In the genomic region with DNA sequence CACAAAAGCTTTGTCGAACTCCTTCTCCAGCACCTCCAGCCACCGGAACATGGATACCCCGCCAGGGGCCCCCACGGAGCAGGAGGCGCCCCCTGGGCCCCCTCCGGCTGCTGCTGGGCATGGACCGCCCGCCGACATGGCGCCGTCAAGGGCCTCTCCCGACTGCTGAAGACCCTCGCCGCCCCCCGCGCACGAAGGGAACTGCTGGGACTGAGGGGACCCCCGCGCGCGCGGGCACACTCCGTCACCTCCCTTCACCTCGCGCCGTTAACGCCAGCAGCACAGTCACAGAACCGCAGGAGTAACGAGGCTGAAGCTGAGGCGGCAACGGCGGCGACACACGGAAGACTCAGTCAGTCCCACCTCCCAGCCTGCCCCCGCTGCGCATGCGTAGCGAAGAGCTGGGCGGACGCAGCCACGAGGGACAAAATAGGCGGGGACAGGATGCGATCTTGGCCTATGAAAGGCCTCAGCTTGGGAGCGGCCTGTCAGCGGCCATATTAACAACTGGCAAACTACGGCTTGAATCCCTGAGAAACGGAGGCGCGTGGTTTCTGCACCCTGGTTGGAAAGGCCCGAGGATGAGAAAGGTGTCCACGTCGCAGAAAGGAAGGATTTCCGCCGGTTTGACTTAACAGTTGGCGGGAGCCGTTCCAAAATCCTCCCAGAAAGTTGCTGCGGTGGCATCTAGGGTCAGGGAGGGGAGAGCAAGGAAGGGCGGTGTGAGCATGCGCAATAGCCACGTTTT, we compare ENCODE assay signal across 8 cellular contexts. TPM values are rescaled to one million over a fixed set of nuclear protein-coding genes. Genes with fewer than 3 reads are reported as not detected.
A peak's percentile ranks its signal among the peaks of the same experiment; 100 is the strongest.
DNase-seq lines count a peak whose midpoint lies in the region; ATAC-seq lines count a peak whose summit lies in the region.

Gene GOPC, minus strand, starts transcription at position 361 of the 748 bp plus-strand sequence. Its CDS starts 223 bp downstream, at position 138.

- DNase-seq in CMK (ENCODE audit: low read depth), result peak; percentile 92
- DNase-seq in HS-27A (ENCODE audit: low read depth), result peak; percentile 96
- DNase-seq in NK-92 (lab: John Stamatoyannopoulos, UW; ENCODE audit: unreplicated experiment), result peak; percentile 81
- peak; percentile 96 for DNase-seq in activated CD8-positive, alpha-beta memory T cell treated with anti-CD3 and anti-CD28 coated beads for 24 hours
- peak; percentile 93 for DNase-seq in effector memory CD4-positive, alpha-beta T cell
- DNase-seq in lung microvascular endothelial cell (ENCODE audit: low read depth in 2 of 2), result peak; percentile 99
- peak; percentile 83 to 93 (median 87) for DNase-seq in stimulated activated CD4-positive, alpha-beta T cell treated with anti-CD3 and anti-CD28 coated beads, TNF-alpha, amount 100 ng/mL, for 48 hours (ENCODE audit: low read depth in 3 of 3)

- peaks cover 13% of the 10 kb centered on the region for H3K4me1 ChIP-seq in effector memory CD4-positive, alpha-beta T cell (ENCODE audit: control insufficient read depth, insufficient read depth, low read length, poor library complexity, severe bottlenecking)

- H3K27me3 ChIP-seq in effector memory CD4-positive, alpha-beta T cell (replicated peaks; ENCODE audit: control insufficient read depth, insufficient read depth, low read length, poor library complexity, severe bottlenecking), result no peaks in the 10 kb centered on the region

- ATAC-seq in GM19467 (IDR thresholded peaks at IDR 0.05; ENCODE audit: unreplicated experiment), result peak; percentile 89

- H3K4me3 ChIP-seq in effector memory CD4-positive, alpha-beta T cell (ENCODE audit: insufficient read depth, low read depth, low read length, poor library complexity, severe bottlenecking), result peak within 1 kb of the TSS; percentile 94

- no peaks in the 10 kb centered on the region for H3K9me3 ChIP-seq in effector memory CD4-positive, alpha-beta T cell (ENCODE audit: control insufficient read depth, low read length)

- H3K27ac ChIP-seq in effector memory CD4-positive, alpha-beta T cell (ENCODE audit: insufficient read depth, low read length, poor library complexity, severe bottlenecking), result peak within 1 kb of the TSS; percentile 77

- no peaks in the 10 kb centered on the region for H3K36me3 ChIP-seq in effector memory CD4-positive, alpha-beta T cell (ENCODE audit: control insufficient read depth, insufficient read depth, low read length)

RNA-seq across cellular contexts. Expression of gene GOPC, which starts in this region (rescaled TPM):
- total RNA-seq in lung microvascular endothelial cell, result 22.0 and 34.1 TPM in 2 replicates

Comparison
In these comparisons a context has a peak if more than half of its experiments do, and no peak if none do; other contexts are left out.
1. Peak in every context shown above with its lines: DNase-seq, ATAC-seq, H3K4me3 ChIP-seq and H3K27ac ChIP-seq.